In genomic region chr11:77038825-77039326, GRCh38 we compare ENCODE assay signal across 1 cellular context.
TF ChIP-seq lines count a peak whose summit lies in the region.

No MANE protein-coding gene starts in this region.

TF ChIP-seq in GM23338, 12 proteins besides CTCF, POLR2A, EP300 and RAD21 (continued from another document):
- TF ChIP-seq ETS1 (IDR thresholded peaks at IDR 0.05) (no peak), EZH2 (IDR thresholded peaks at IDR 0.05; ENCODE audit: low read depth, unreplicated experiment) (no peak), NANOG (IDR thresholded peaks at IDR 0.05; ENCODE audit: borderline replicate concordance) (no peak), ZNF331 (CRISPR knock-in tag; IDR thresholded peaks at IDR 0.05; ENCODE audit: low read depth) (no peak), REST (IDR thresholded peaks at IDR 0.05; ENCODE audit: unreplicated experiment) (no peak), ZNF114 (CRISPR knock-in tag; IDR thresholded peaks at IDR 0.05) (no peak)
TF ChIP-seq in GM23338: peak in this region for 0.
